ENCODE assay signal across 24 cellular contexts in the genomic region with DNA sequence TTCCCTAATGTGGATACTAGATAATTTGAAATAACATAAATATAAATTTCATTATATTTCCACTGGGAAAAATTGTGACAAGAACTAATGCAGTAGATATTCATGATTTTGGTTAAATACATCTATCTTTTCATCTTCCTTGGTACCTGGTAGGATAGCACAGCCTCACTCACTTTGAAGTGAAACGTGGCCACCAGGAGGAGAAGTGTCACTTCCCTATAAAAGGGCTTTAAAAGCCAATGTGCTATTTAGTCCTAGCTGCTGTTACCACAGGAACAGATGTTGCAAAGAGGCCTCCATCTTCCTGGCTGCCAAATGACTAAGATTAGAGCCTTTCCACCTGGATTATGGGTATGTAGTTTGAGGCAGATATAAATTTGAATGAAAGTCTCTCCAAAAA.
A peak's percentile ranks its signal among the peaks of the same experiment; 100 is the strongest.
DNase-seq lines count a peak whose midpoint lies in the region; ATAC-seq and TF ChIP-seq lines count a peak whose summit lies in the region.
"Had no signal": no experiment of that assay in that cellular context is flagged by ENCODE, and none has a peak within 500 bp of the region (broad histone marks: within the 10 kb centered on the region; RNA-seq: fewer than 3 reads in every experiment).

No MANE protein-coding gene starts in this region.

- CTCF ChIA-PET in GM10248 (lab: Yijun Ruan, JAX), result no interaction called here

- no peaks in the 10 kb centered on the region for H3K79me1 ChIP-seq in H9 (ENCODE audit: insufficient read depth, low read depth, low read length, poor library complexity, severe bottlenecking)

- H3K27me3 Mint-ChIP-seq in H9 (ENCODE audit: low read depth) (no peaks in the 10 kb centered on the region), endodermal cell (ENCODE audit: insufficient read depth) (no peaks in the 10 kb centered on the region)
- H3K27me3 Mint-ChIP-seq: activated CD4-positive, alpha-beta memory T cell treated with anti-CD3 and anti-CD28 coated beads, Interleukin-2, amount 10 ng/mL, durations not matched to agents 7 days and 5 days; B cell had no signal

- H3K27me3 ChIP-seq in GM06990 (replicated peaks; ENCODE audit: control insufficient read depth, insufficient read depth, low read length), result no peaks in the 10 kb centered on the region
- no peaks in the 10 kb centered on the region for H3K27me3 ChIP-seq in H9 (ENCODE audit: insufficient read depth, low read length)
- no peaks in the 10 kb centered on the region for H3K27me3 ChIP-seq in NT2/D1 (ENCODE audit: insufficient read depth, insufficient read length)
- no peaks in the 10 kb centered on the region for H3K27me3 ChIP-seq in endodermal cell (ENCODE audit: control insufficient read depth, insufficient read depth, low read length, poor library complexity, severe bottlenecking)
- H3K27me3 ChIP-seq: esophagus muscularis mucosa, stomach, upper lobe of left lung had no signal

- no peak overlapping the region for H2BK15ac ChIP-seq in H9 (ENCODE audit: low read depth, low read length)

- no peak overlapping the region for H3K27ac ChIP-seq in H9 (ENCODE audit: insufficient read length, low read depth, low read length)
- H3K27ac ChIP-seq in endodermal cell (ENCODE audit: low read depth, low read length), result no peak overlapping the region
- H3K27ac ChIP-seq: esophagus muscularis mucosa, psoas muscle, stomach, upper lobe of left lung had no signal

- no peak overlapping the region for H3K4me2 ChIP-seq in H9 (ENCODE audit: insufficient read depth, insufficient read length, low read length)
- H3K4me2 ChIP-seq: smooth muscle cell had no signal

- no peak overlapping the region for H3K18ac ChIP-seq in H9 (ENCODE audit: insufficient read length, low read depth, low read length)

- no peak overlapping the region for H2BK20ac ChIP-seq in H9 (ENCODE audit: low read depth, low read length, poor library complexity, severe bottlenecking)

- H3K79me2 ChIP-seq in H9 (ENCODE audit: insufficient read depth, low read length), result no peaks in the 10 kb centered on the region

- H3K4me3 ChIP-seq in GM06990 (replicated peaks; ENCODE audit: low read depth, low read length) (no peak overlapping the region), NT2/D1 (ENCODE audit: insufficient read length, low read depth) (no peak overlapping the region), endodermal cell (ENCODE audit: low read length) (no peak overlapping the region)
- H3K4me3 ChIP-seq: esophagus muscularis mucosa, psoas muscle, smooth muscle cell, stomach, upper lobe of left lung had no signal

- no peak overlapping the region for H2BK5ac ChIP-seq in H9 (ENCODE audit: insufficient read length, low read length)

- H3K9me3 Mint-ChIP-seq in H9, result peaks cover 3% of the 10 kb centered on the region in 2 experiments; a peak in 3 of 5 replicates
- peaks cover 1% of the 10 kb centered on the region for H3K9me3 Mint-ChIP-seq in endodermal cell
- H3K9me3 Mint-ChIP-seq: activated naive CD4-positive, alpha-beta T cell treated with anti-CD3 and anti-CD28 coated beads for 36 hours had no signal

- POLR2A ChIA-PET in GM10248 (lab: Yijun Ruan, JAX), result no interaction called here

- H3K36me3 ChIP-seq in GM06990 (ENCODE audit: control insufficient read depth, insufficient read depth, low read length) (no peaks in the 10 kb centered on the region), NT2/D1 (ENCODE audit: insufficient read depth, insufficient read length, low read length) (no peaks in the 10 kb centered on the region), endodermal cell (ENCODE audit: control insufficient read depth, insufficient read depth, low read length) (no peaks in the 10 kb centered on the region)
- H3K36me3 ChIP-seq: esophagus muscularis mucosa, stomach, upper lobe of left lung had no signal

- no peak overlapping the region for H3K9ac ChIP-seq in H9 (ENCODE audit: extremely low read depth, insufficient read length, low read length)
- no peak overlapping the region for H3K9ac ChIP-seq in NT2/D1 (ENCODE audit: insufficient read length, low read depth)
- no peak overlapping the region for H3K9ac ChIP-seq in endodermal cell (ENCODE audit: extremely low read depth, low read length, poor library complexity, severe bottlenecking)

- no peak overlapping the region for H3K27ac Mint-ChIP-seq in H9
- no peak overlapping the region for H3K27ac Mint-ChIP-seq in endodermal cell
- H3K27ac Mint-ChIP-seq: activated CD4-positive, alpha-beta memory T cell treated with anti-CD3 and anti-CD28 coated beads, Interleukin-2, amount 10 ng/mL, durations not matched to agents 7 days and 5 days; activated naive CD4-positive, alpha-beta T cell treated with anti-CD3 and anti-CD28 coated beads for 36 hours; B cell; nephron progenitor cell had no signal

- H2BK12ac ChIP-seq in H9 (ENCODE audit: insufficient read length, low read depth, low read length), result no peak overlapping the region

- DNase-seq in GM06990 (ENCODE audit: extremely low read depth, insufficient read length), result no peak
- DNase-seq in H9, result no peak
- peak; percentile 2 for DNase-seq in NT2/D1 (ENCODE audit: low read depth, low spot score)
- DNase-seq in endodermal cell, result peak; percentile 51
- DNase-seq in GM10248 (ENCODE audit: extremely low spot score), result no peak
- DNase-seq in HUDEP-2 (lab: John Stamatoyannopoulos, UW; ENCODE audit: unreplicated experiment in 76 of 76), result no peak
- DNase-seq: activated CD4-positive, alpha-beta memory T cell treated with anti-CD3 and anti-CD28 coated beads, Interleukin-2, amount 10 ng/mL, durations not matched to agents 7 days and 5 days; activated naive CD4-positive, alpha-beta T cell treated with anti-CD3 and anti-CD28 coated beads for 36 hours; activated T-cell treated with anti-CD3 and anti-CD28 coated beads, Interleukin-2, amount 50 U/mL, for 1 hour; anterior cingulate cortex; effector CD4-positive, alpha-beta T cell; midbrain; nephron progenitor cell; psoas muscle; SHP77; stimulated activated CD4-positive, alpha-beta T cell treated with anti-CD3 and anti-CD28 coated beads, Interleukin-4, amount 100 ng/mL, for 1 hour; stomach; T-helper 2 cell; upper lobe of left lung had no signal

- no peak for ATAC-seq in HG03175 (IDR thresholded peaks at IDR 0.05; ENCODE audit: unreplicated experiment)
- ATAC-seq: left lobe of liver, psoas muscle had no signal

- no peaks in the 10 kb centered on the region for H3K23me2 ChIP-seq in H9 (ENCODE audit: insufficient read length, low read depth, low read length, poor library complexity, severe bottlenecking)

- H3K23ac ChIP-seq in H9 (ENCODE audit: insufficient read length, low read depth, low read length), result no peak overlapping the region

- H3K4me3 Mint-ChIP-seq in H9 (no peak overlapping the region), endodermal cell (no peak overlapping the region)
- H3K4me3 Mint-ChIP-seq: activated CD4-positive, alpha-beta memory T cell treated with anti-CD3 and anti-CD28 coated beads, Interleukin-2, amount 10 ng/mL, durations not matched to agents 7 days and 5 days; activated naive CD4-positive, alpha-beta T cell treated with anti-CD3 and anti-CD28 coated beads for 36 hours; B cell; nephron progenitor cell had no signal

- H3T11ph ChIP-seq in H9 (ENCODE audit: low read length), result no peak overlapping the region

- H3K4ac ChIP-seq in H9 (ENCODE audit: low read depth, low read length), result no peak overlapping the region

- no peaks in the 10 kb centered on the region for H3K4me1 ChIP-seq in H9 (ENCODE audit: insufficient read depth, low read length)
- no peaks in the 10 kb centered on the region for H3K4me1 ChIP-seq in NT2/D1 (ENCODE audit: insufficient read depth, insufficient read length)
- no peaks in the 10 kb centered on the region for H3K4me1 ChIP-seq in endodermal cell (ENCODE audit: control insufficient read depth, insufficient read depth, low read length)
- H3K4me1 ChIP-seq: esophagus muscularis mucosa, psoas muscle, upper lobe of left lung had no signal

- H2BK120ac ChIP-seq in H9 (ENCODE audit: low read depth, low read length, poor library complexity, severe bottlenecking), result no peak overlapping the region

- no peak overlapping the region for H3K14ac ChIP-seq in H9 (ENCODE audit: insufficient read depth, low read length)

- no peaks in the 10 kb centered on the region for H3K9me3 ChIP-seq in H9 (ENCODE audit: control insufficient read depth, low read depth, low read length)
- peaks cover 10% of the 10 kb centered on the region; the same call in 1 of the 2 replicates for H3K9me3 ChIP-seq in NT2/D1 (ENCODE audit: insufficient read depth, low read length)
- H3K9me3 ChIP-seq in endodermal cell (ENCODE audit: control insufficient read depth, low read length), result no peaks in the 10 kb centered on the region
- H3K9me3 ChIP-seq: esophagus muscularis mucosa, psoas muscle, stomach, upper lobe of left lung had no signal

- WGBS in H9 (ENCODE audit: extremely low coverage, insufficient read length, low lambda C conversion rate), result no CpG with 5 or more reads among the region's 1 CpG
- 65 to 73% methylated on average over 1 of the region's 1 CpG for WGBS in endodermal cell (ENCODE audit: insufficient coverage in 1 of 2, insufficient read length in 1 of 2), 2 experiments

- H4K91ac ChIP-seq in H9 (ENCODE audit: insufficient read length, low read depth, low read length), result no peak overlapping the region

- no peak overlapping the region for H2AK5ac ChIP-seq in H9 (ENCODE audit: insufficient read length, low read length)

- peak; percentile 3 for TF ChIP-seq CTCF in GM06990 (IDR thresholded peaks at IDR 0.05; ENCODE audit: insufficient read depth, low read length, poor library complexity, severe bottlenecking)
- peak; percentile 41; the same call in 2 of the 3 replicates for TF ChIP-seq CTCF in H9 (conservative IDR thresholded peaks at IDR 0.05)
- TF ChIP-seq CTCF in endodermal cell (conservative IDR thresholded peaks at IDR 0.05), result peak; percentile 67
- no peak for TF ChIP-seq CTCF in GM10248 (IDR thresholded peaks at IDR 0.05; ENCODE audit: control extremely low read depth, extremely low read depth, low read depth, missing control alignments)

- H2AFZ ChIP-seq in H9 (ENCODE audit: low read length), result no peak overlapping the region

- peaks cover 0 to 3% (median 3%) of the 10 kb centered on the region in 3 experiments; a peak in 3 of 7 replicates for H3K36me3 Mint-ChIP-seq in H9 (ENCODE audit: insufficient read depth in 1 of 3, low read depth in 3 of 3)
- H3K36me3 Mint-ChIP-seq in endodermal cell (ENCODE audit: low read depth), result no peaks in the 10 kb centered on the region

- no peak overlapping the region for H4K8ac ChIP-seq in H9 (replicated peaks; ENCODE audit: insufficient read length, low read depth, low read length)

- no peak overlapping the region for H4K5ac ChIP-seq in H9 (ENCODE audit: insufficient read length, low read depth, low read length)

- H3K4me1 Mint-ChIP-seq in H9 (no peaks in the 10 kb centered on the region), endodermal cell (no peaks in the 10 kb centered on the region)
- H3K4me1 Mint-ChIP-seq: activated CD4-positive, alpha-beta memory T cell treated with anti-CD3 and anti-CD28 coated beads, Interleukin-2, amount 10 ng/mL, durations not matched to agents 7 days and 5 days; B cell had no signal

- H3K56ac ChIP-seq in H9 (ENCODE audit: insufficient read length, low read depth, low read length), result no peak overlapping the region

- H4K20me1 ChIP-seq in H9 (ENCODE audit: control insufficient read depth, insufficient read depth, insufficient read length), result no peaks in the 10 kb centered on the region

Comparison
In these comparisons a context has a peak if more than half of its experiments do, and no peak if none do; other contexts are left out.
1. DNase-seq: peak in NT2/D1 (single experiment) and endodermal cell (single experiment); none in GM06990 (single experiment), H9 (single experiment), GM10248 (single experiment) and HUDEP-2 (0 of 76).